11 cellular contexts compared by ENCODE assay signal in genomic region chr4:25702848-25703247, GRCh38. TPM values are rescaled to one million over a fixed set of nuclear protein-coding genes. Genes with fewer than 3 reads are reported as not detected.
DNase-seq lines count a peak whose midpoint lies in the region; ATAC-seq and TF ChIP-seq lines count a peak whose summit lies in the region.
"Had no signal": no experiment of that assay in that cellular context is flagged by ENCODE, and none has a peak within 500 bp of the region (broad histone marks: within the 10 kb centered on the region; RNA-seq: fewer than 3 reads in every experiment).

No MANE protein-coding gene starts in this region.

- H3K27me3 ChIP-seq in SK-N-SH (ENCODE audit: insufficient read depth): no peaks in the 10 kb centered on the region; the same call in 1 of the 2 replicates
- H3K27me3 ChIP-seq: SJCRH30 had no signal

- H3K9me2 ChIP-seq in SK-N-SH: no peaks in the 10 kb centered on the region

- H3K27ac ChIP-seq in SK-N-SH (ENCODE audit: low read depth in 2 of 2, low read length in 1 of 2): no peak overlapping the region
- H3K27ac ChIP-seq: SJCRH30 had no signal

- TF ChIP-seq CTCF in SK-N-SH (IDR thresholded peaks at IDR 0.05): peak; percentile 11; the same call in 1 of the 2 replicates

- POLR2A ChIA-PET in SK-N-SH (lab: Yijun Ruan, JAX): no interaction called here

- TF ChIP-seq RAD21 in SK-N-SH (IDR thresholded peaks at IDR 0.05; ENCODE audit: low read length): no peak

- H2AFZ ChIP-seq in SK-N-SH (ENCODE audit: low read depth): no peak overlapping the region

- no peak overlapping the region for H3K4me2 ChIP-seq in SK-N-SH

- DNase-seq in SK-N-SH: no peak
- peak; percentile 73 for DNase-seq in SK-MEL-5 (ENCODE audit: low read depth, low spot score)
- DNase-seq in globus pallidus (ENCODE audit: low spot score): peak; percentile 38
- peak; percentile 93 for DNase-seq in stromal cell of bone marrow (ENCODE audit: low read depth)
- DNase-seq in NCI-H774 (lab: John Stamatoyannopoulos, UW): no peak
- no peak for DNase-seq in KG1 (lab: John Stamatoyannopoulos, UW)
- no peak for DNase-seq in erythroblast (lab: John Stamatoyannopoulos, UW)
- DNase-seq: NCI-H1105 had no signal

- no peaks in the 10 kb centered on the region for H3K4me1 ChIP-seq in SK-N-SH (ENCODE audit: control insufficient read depth in 1 of 2, insufficient read depth in 2 of 2, low read depth in 1 of 2, low read length in 1 of 2)
- H3K4me1 ChIP-seq: SJCRH30 had no signal

- H3K36me3 ChIP-seq in SK-N-SH (replicated peaks in 1 of 2; ENCODE audit: control insufficient read depth in 1 of 2, insufficient read depth in 2 of 2, low read length in 1 of 2): no peaks in the 10 kb centered on the region
- H3K36me3 ChIP-seq: SJCRH30 had no signal

- no peaks in the 10 kb centered on the region for H3F3A ChIP-seq in SK-N-SH (replicated peaks; ENCODE audit: insufficient read depth)

- H3K9ac ChIP-seq in SK-N-SH: no peak overlapping the region

- ATAC-seq in SK-N-SH treated with all-trans-retinoic acid at 6 μM for 48 hours: no peak

- H3K4me3 ChIP-seq in SK-N-SH (ENCODE audit: low read depth in 2 of 2, low read length in 1 of 2): no peak overlapping the region
- H3K4me3 ChIP-seq: SJCRH30 had no signal

- TF ChIP-seq POLR2A in erythroblast (IDR thresholded peaks at IDR 0.05; ENCODE audit: low read length): no peak

- H4K20me1 ChIP-seq in SK-N-SH (ENCODE audit: insufficient read depth): no peaks in the 10 kb centered on the region

- H3K79me2 ChIP-seq in SK-N-SH (ENCODE audit: insufficient read depth): no peaks in the 10 kb centered on the region

- no peak for TF ChIP-seq EP300 in SK-N-SH (IDR thresholded peaks at IDR 0.05; ENCODE audit: borderline replicate concordance in 1 of 2, low read depth in 1 of 2, low read length in 1 of 2)

- H3K9me3 ChIP-seq in SK-N-SH: no peaks in the 10 kb centered on the region

- in situ Hi-C loops in SK-MEL-5 (cut with HindIII; ENCODE audit: low pct_unique_long_range_greater_than_20kb, low sequenced_read_pairs): no loop called here

- WGBS in SK-N-SH (ENCODE audit: low lambda C conversion rate): 28% methylated on average over 5 of the region's 5 CpGs

- CTCF ChIA-PET in SK-N-SH (lab: Yijun Ruan, JAX): no interaction called here

TF ChIP-seq in SK-N-SH, 30 proteins besides CTCF, POLR2A, EP300 and RAD21:
- TF ChIP-seq SMC3 (IDR thresholded peaks at IDR 0.05; ENCODE audit: low read depth, low read length) (no peak), NRF1 (IDR thresholded peaks at IDR 0.05; ENCODE audit: low read depth, low read length) (no peak), MEF2A (IDR thresholded peaks at IDR 0.05; ENCODE audit: borderline replicate concordance, low read depth) (no peak), CHD2 (IDR thresholded peaks at IDR 0.05; ENCODE audit: low read length, partially characterized antibody) (no peak), RXRA (IDR thresholded peaks at IDR 0.05; ENCODE audit: borderline replicate concordance, low read depth) (no peak), SIN3A (IDR thresholded peaks at IDR 0.05; ENCODE audit: borderline replicate concordance, low read depth, low read length) (no peak), JUND (IDR thresholded peaks at IDR 0.05) (no peak), FOSL2 (IDR thresholded peaks at IDR 0.05; ENCODE audit: borderline replicate concordance, low read depth) (no peak), NFIC (IDR thresholded peaks at IDR 0.05; ENCODE audit: borderline replicate concordance) (no peak)
- TF ChIP-seq, protein P1, sequence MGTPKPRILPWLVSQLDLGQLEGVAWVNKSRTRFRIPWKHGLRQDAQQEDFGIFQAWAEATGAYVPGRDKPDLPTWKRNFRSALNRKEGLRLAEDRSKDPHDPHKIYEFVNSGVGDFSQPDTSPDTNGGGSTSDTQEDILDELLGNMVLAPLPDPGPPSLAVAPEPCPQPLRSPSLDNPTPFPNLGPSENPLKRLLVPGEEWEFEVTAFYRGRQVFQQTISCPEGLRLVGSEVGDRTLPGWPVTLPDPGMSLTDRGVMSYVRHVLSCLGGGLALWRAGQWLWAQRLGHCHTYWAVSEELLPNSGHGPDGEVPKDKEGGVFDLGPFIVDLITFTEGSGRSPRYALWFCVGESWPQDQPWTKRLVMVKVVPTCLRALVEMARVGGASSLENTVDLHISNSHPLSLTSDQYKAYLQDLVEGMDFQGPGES (IDR thresholded peaks at IDR 0.05; ENCODE audit: low read depth, low read length): no peak
- TF ChIP-seq, protein P2, sequence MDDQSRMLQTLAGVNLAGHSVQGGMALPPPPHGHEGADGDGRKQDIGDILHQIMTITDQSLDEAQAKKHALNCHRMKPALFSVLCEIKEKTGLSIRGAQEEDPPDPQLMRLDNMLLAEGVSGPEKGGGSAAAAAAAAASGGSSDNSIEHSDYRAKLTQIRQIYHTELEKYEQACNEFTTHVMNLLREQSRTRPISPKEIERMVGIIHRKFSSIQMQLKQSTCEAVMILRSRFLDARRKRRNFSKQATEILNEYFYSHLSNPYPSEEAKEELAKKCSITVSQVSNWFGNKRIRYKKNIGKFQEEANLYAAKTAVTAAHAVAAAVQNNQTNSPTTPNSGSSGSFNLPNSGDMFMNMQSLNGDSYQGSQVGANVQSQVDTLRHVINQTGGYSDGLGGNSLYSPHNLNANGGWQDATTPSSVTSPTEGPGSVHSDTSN (IDR thresholded peaks at IDR 0.05): no peak
- TF ChIP-seq, protein P3, sequence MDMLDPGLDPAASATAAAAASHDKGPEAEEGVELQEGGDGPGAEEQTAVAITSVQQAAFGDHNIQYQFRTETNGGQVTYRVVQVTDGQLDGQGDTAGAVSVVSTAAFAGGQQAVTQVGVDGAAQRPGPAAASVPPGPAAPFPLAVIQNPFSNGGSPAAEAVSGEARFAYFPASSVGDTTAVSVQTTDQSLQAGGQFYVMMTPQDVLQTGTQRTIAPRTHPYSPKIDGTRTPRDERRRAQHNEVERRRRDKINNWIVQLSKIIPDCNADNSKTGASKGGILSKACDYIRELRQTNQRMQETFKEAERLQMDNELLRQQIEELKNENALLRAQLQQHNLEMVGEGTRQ (IDR thresholded peaks at IDR 0.05; ENCODE audit: borderline replicate concordance, low read depth, low read length): no peak

TF ChIP-seq in SK-N-SH treated with all-trans-retinoic acid at 6 μM for 48 hours, 23 proteins besides CTCF, POLR2A, EP300 and RAD21 (continues in another document):
- TF ChIP-seq OSR1 (CRISPR knock-in tag; IDR thresholded peaks at IDR 0.05) (no peak), GLIS3 (CRISPR knock-in tag; IDR thresholded peaks at IDR 0.05) (no peak), CREB5 (CRISPR knock-in tag; IDR thresholded peaks at IDR 0.05; ENCODE audit: low read depth) (no peak), CSDC2 (CRISPR knock-in tag; IDR thresholded peaks at IDR 0.05) (no peak), POU6F1 (CRISPR knock-in tag; IDR thresholded peaks at IDR 0.05; ENCODE audit: borderline replicate concordance, low read depth) (no peak), ZNF70 (CRISPR knock-in tag; IDR thresholded peaks at IDR 0.05) (no peak), ARNTL (CRISPR knock-in tag; IDR thresholded peaks at IDR 0.05; ENCODE audit: borderline replicate concordance, low read depth) (no peak), PPARA (CRISPR knock-in tag; IDR thresholded peaks at IDR 0.05; ENCODE audit: borderline replicate concordance) (no peak), ESRRG (CRISPR knock-in tag; IDR thresholded peaks at IDR 0.05) (no peak), TCF4 (CRISPR knock-in tag; IDR thresholded peaks at IDR 0.05; ENCODE audit: borderline replicate concordance) (no peak)
- TF ChIP-seq, protein P4, sequence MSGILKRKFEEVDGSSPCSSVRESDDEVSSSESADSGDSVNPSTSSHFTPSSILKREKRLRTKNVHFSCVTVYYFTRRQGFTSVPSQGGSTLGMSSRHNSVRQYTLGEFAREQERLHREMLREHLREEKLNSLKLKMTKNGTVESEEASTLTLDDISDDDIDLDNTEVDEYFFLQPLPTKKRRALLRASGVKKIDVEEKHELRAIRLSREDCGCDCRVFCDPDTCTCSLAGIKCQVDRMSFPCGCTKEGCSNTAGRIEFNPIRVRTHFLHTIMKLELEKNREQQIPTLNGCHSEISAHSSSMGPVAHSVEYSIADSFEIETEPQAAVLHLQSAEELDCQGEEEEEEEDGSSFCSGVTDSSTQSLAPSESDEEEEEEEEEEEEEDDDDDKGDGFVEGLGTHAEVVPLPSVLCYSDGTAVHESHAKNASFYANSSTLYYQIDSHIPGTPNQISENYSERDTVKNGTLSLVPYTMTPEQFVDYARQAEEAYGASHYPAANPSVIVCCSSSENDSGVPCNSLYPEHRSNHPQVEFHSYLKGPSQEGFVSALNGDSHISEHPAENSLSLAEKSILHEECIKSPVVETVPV (CRISPR knock-in tag; IDR thresholded peaks at IDR 0.05): no peak

RNA-seq across cellular contexts. Expression of gene SLC34A2, which starts 47.2 kb away (rescaled TPM):
- polyA plus RNA-seq in SK-N-SH (2012; rRNA removed): not detected in 2 replicates
- polyA plus RNA-seq in SK-N-SH (2012; cell fraction: cytosol; rRNA removed): not detected in 2 replicates
- 0.01 TPM in 1 of 2 replicates, not detected in the other for polyA plus RNA-seq in SK-N-SH (2012; cell fraction: nucleus; rRNA removed)
- total RNA-seq in SK-MEL-5 (2014; rRNA removed; shearing (Covaris generic)): not detected in 2 replicates
- polyA plus RNA-seq in SK-MEL-5 (2015; cell fraction: cytosol; rRNA removed): not detected in 2 replicates
- polyA plus RNA-seq in SK-MEL-5 (2015; cell fraction: nucleus; rRNA removed): not detected in 2 replicates
- total RNA-seq: SJCRH30 had no signal
- polyA plus RNA-seq: AG04450 had no signal

Comparison
In these comparisons a context has a peak if more than half of its experiments do, and no peak if none do; other contexts are left out.
1. DNase-seq: peak in SK-MEL-5 (single experiment), globus pallidus (single experiment) and stromal cell of bone marrow (single experiment); none in SK-N-SH (single experiment), NCI-H774 (single experiment), KG1 (single experiment) and erythroblast (0 of 2).